In genomic region chr20:64246616-64247311, GRCh38 we compare ENCODE assay signal across 14 cellular contexts.
"Had no signal": no experiment of that assay in that cellular context is flagged by ENCODE, and none has a peak within 500 bp of the region (broad histone marks: within the 10 kb centered on the region; RNA-seq: fewer than 3 reads in every experiment).

No MANE protein-coding gene starts in this region.

- H3K36me3 ChIP-seq: esophagus squamous epithelium, left ventricle myocardium inferior, transverse colon had no signal

- H3K4me3 ChIP-seq: esophagus squamous epithelium, left ventricle myocardium inferior, transverse colon had no signal

- H3K4me1 ChIP-seq: esophagus squamous epithelium, left ventricle myocardium inferior, parathyroid adenoma, transverse colon had no signal

- H3K27ac ChIP-seq: esophagus squamous epithelium, left ventricle myocardium inferior, parathyroid adenoma, transverse colon had no signal

- H3K36me3 Mint-ChIP-seq: activated naive CD8-positive, alpha-beta T cell; stimulated activated memory B cell treated with anti-CD40 and anti-IgM and Interleukin-4, amounts not matched to agents 10 μg/mL and 1 μg/mL and 100 μg/mL, for 72 hours had no signal

- H3K4me3 Mint-ChIP-seq: activated naive CD8-positive, alpha-beta T cell; nephron progenitor cell; stimulated activated memory B cell treated with anti-CD40 and anti-IgM and Interleukin-4, amounts not matched to agents 10 μg/mL and 1 μg/mL and 100 μg/mL, for 72 hours had no signal

- DNase-seq: anterior cingulate cortex, esophagus squamous epithelium, foreskin fibroblast, left ventricle myocardium inferior, mesenchymal stem cell, nephron progenitor cell, retina, SIG-M5, small intestine, T-helper 9 cell, transverse colon had no signal

- H3K27me3 Mint-ChIP-seq: activated naive CD8-positive, alpha-beta T cell had no signal

- H3K9me3 Mint-ChIP-seq: nephron progenitor cell; stimulated activated memory B cell treated with anti-CD40 and anti-IgM and Interleukin-4, amounts not matched to agents 10 μg/mL and 1 μg/mL and 100 μg/mL, for 72 hours had no signal

- ATAC-seq: stimulated activated memory B cell treated with anti-CD40 and anti-IgM and Interleukin-4, amounts not matched to agents 10 μg/mL and 1 μg/mL and 100 μg/mL, for 72 hours had no signal

- H3K9me3 ChIP-seq: esophagus squamous epithelium, left ventricle myocardium inferior, transverse colon had no signal

- H3K27ac Mint-ChIP-seq: activated naive CD8-positive, alpha-beta T cell; stimulated activated memory B cell treated with anti-CD40 and anti-IgM and Interleukin-4, amounts not matched to agents 10 μg/mL and 1 μg/mL and 100 μg/mL, for 72 hours had no signal
